Comparison of ENCODE assay signal across 9 cellular contexts in genomic region chr1:51236548-51237312, GRCh38. TPM values are rescaled to one million over a fixed set of nuclear protein-coding genes. Genes with fewer than 3 reads are reported as not detected.
DNase-seq lines count a peak whose midpoint lies in the region; ATAC-seq, FAIRE-seq and TF ChIP-seq lines count a peak whose summit lies in the region.
"Had no signal": no experiment of that assay in that cellular context is flagged by ENCODE, and none has a peak within 500 bp of the region (broad histone marks: within the 10 kb centered on the region; RNA-seq: fewer than 3 reads in every experiment).

No MANE protein-coding gene starts in this region.

- H3K4me3 ChIP-seq in GM12864 (ENCODE audit: low read depth, low read length), result peak overlapping the region; percentile 64
- peak overlapping the region; percentile 88 to 98 (median 91) for H3K4me3 ChIP-seq in endothelial cell of umbilical vein (replicated peaks in 1 of 3; ENCODE audit: insufficient read depth in 1 of 3, low read depth in 1 of 3, low read length in 3 of 3)
- peak overlapping the region; percentile 97 for H3K4me3 ChIP-seq in mononuclear cell (ENCODE audit: low read length)

- H4K20me1 ChIP-seq in endothelial cell of umbilical vein (replicated peaks; ENCODE audit: control insufficient read depth, extremely low read depth, insufficient read depth, low read length), result peaks cover 3% of the 10 kb centered on the region

- peaks cover 43% of the 10 kb centered on the region for H3K4me1 Mint-ChIP-seq in activated CD8-positive, alpha-beta T cell treated with anti-CD3 and anti-CD28 coated beads for 36 hours (ENCODE audit: low read depth)
- H3K4me1 Mint-ChIP-seq in stimulated activated memory B cell treated with anti-CD40 and anti-IgM and Interleukin-4, amounts not matched to agents 10 μg/mL and 1 μg/mL and 100 μg/mL, for 72 hours, result peaks cover 43% of the 10 kb centered on the region

- CTCF ChIA-PET in activated CD8-positive, alpha-beta T cell treated with anti-CD3 and anti-CD28 coated beads for 36 hours (lab: Charles Lee), result interaction anchor here (1.2 to 2.1 kb wide), 3 partner anchors 45 to 462 kb away, joined by 3 to 11 read pairs (median 6); no protein-coding TSS in a partner anchor
- CTCF ChIA-PET in endothelial cell of umbilical vein (lab: Charles Lee), result interaction anchor here (0.5 to 2.7 kb wide), 6 partner anchors 20 to 616 kb away, joined by 3 to 19 read pairs (median 4); no protein-coding TSS in a partner anchor

- peak overlapping the region; percentile 97 for H3K27ac ChIP-seq in endothelial cell of umbilical vein (ENCODE audit: insufficient read depth, low read depth, low read length)

- peak; percentile 69 for FAIRE-seq in endothelial cell of umbilical vein (lab: Jason Lieb, UNC)
- FAIRE-seq: frontal cortex had no signal

- dilution Hi-C loops in endothelial cell of umbilical vein (cut with MboI; ENCODE audit: extremely low pct_ligation_motif_present, low sequenced_read_pairs), result no loop called here

- POLR2A ChIA-PET in activated CD8-positive, alpha-beta T cell treated with anti-CD3 and anti-CD28 coated beads for 36 hours (lab: Charles Lee), result interaction anchor here (0.8 to 1.9 kb wide), 7 partner anchors 8 to 267 kb away, joined by 3 to 6 read pairs (median 3); partner anchors contain the start of gene CDKN2C
- POLR2A ChIA-PET in endothelial cell of umbilical vein (lab: Charles Lee), result interaction anchor here (0.7 kb wide), 1 partner anchor 379 kb away, joined by 6 read pairs; no protein-coding TSS in a partner anchor

- no peak for TF ChIP-seq CTCF in GM12864 (IDR thresholded peaks at IDR 0.05; ENCODE audit: low read depth, low read length, missing control alignments)
- no peak for TF ChIP-seq CTCF in activated CD8-positive, alpha-beta T cell treated with anti-CD3 and anti-CD28 coated beads for 36 hours (IDR thresholded peaks at IDR 0.05)
- TF ChIP-seq CTCF in endothelial cell of umbilical vein (IDR thresholded peaks at IDR 0.05; ENCODE audit: extremely low read depth in 1 of 2, insufficient read depth in 1 of 2, low read depth in 1 of 2, low read length in 2 of 2), result no peak

- no peak for DNase-seq in GM12864 (ENCODE audit: low read depth)
- DNase-seq in NCI-H2029 (lab: John Stamatoyannopoulos, UW), result peak; percentile 84
- DNase-seq in activated CD8-positive, alpha-beta T cell treated with anti-CD3 and anti-CD28 coated beads for 36 hours, result peak; percentile 58
- peak; percentile 69 for DNase-seq in endothelial cell of umbilical vein (ENCODE audit: low read depth, low spot score)
- no peak for DNase-seq in 8988T

- peak; percentile 15 for ATAC-seq in HG02678 (IDR thresholded peaks at IDR 0.05; ENCODE audit: unreplicated experiment)
- ATAC-seq in activated CD8-positive, alpha-beta T cell treated with anti-CD3 and anti-CD28 coated beads for 36 hours, result peak; percentile 34
- ATAC-seq in stimulated activated memory B cell treated with anti-CD40 and anti-IgM and Interleukin-4, amounts not matched to agents 10 μg/mL and 1 μg/mL and 100 μg/mL, for 72 hours, result peak; percentile 49

- intact Hi-C loops in activated CD8-positive, alpha-beta T cell treated with anti-CD3 and anti-CD28 coated beads for 36 hours (cut with micrococcal nuclease), result no loop called here
- intact Hi-C loops in endothelial cell of umbilical vein (cut with micrococcal nuclease), result loop anchor here (1.0 to 10.0 kb wide), 5 partner anchors 28 to 298 kb away; no protein-coding TSS in a partner anchor

- no peaks in the 10 kb centered on the region for H3K27me3 Mint-ChIP-seq in activated CD8-positive, alpha-beta T cell treated with anti-CD3 and anti-CD28 coated beads for 36 hours
- H3K27me3 Mint-ChIP-seq in stimulated activated memory B cell treated with anti-CD40 and anti-IgM and Interleukin-4, amounts not matched to agents 10 μg/mL and 1 μg/mL and 100 μg/mL, for 72 hours, result no peaks in the 10 kb centered on the region

- H3K9me3 Mint-ChIP-seq in activated CD8-positive, alpha-beta T cell treated with anti-CD3 and anti-CD28 coated beads for 36 hours, result no peaks in the 10 kb centered on the region
- H3K9me3 Mint-ChIP-seq in stimulated activated memory B cell treated with anti-CD40 and anti-IgM and Interleukin-4, amounts not matched to agents 10 μg/mL and 1 μg/mL and 100 μg/mL, for 72 hours, result no peaks in the 10 kb centered on the region

- no peaks in the 10 kb centered on the region for H3K36me3 ChIP-seq in endothelial cell of umbilical vein (ENCODE audit: control insufficient read depth in 2 of 2, extremely low read depth in 1 of 2, insufficient read depth in 2 of 2, low read length in 2 of 2)

- H3K4me1 ChIP-seq in endothelial cell of umbilical vein (ENCODE audit: control insufficient read depth, extremely low read depth, insufficient read depth, low read length) (peaks cover 23% of the 10 kb centered on the region), mononuclear cell (ENCODE audit: insufficient read depth, low read length) (peaks cover 46% of the 10 kb centered on the region)

- no peaks in the 10 kb centered on the region for H3K36me3 Mint-ChIP-seq in activated CD8-positive, alpha-beta T cell treated with anti-CD3 and anti-CD28 coated beads for 36 hours (ENCODE audit: low read depth)
- H3K36me3 Mint-ChIP-seq in stimulated activated memory B cell treated with anti-CD40 and anti-IgM and Interleukin-4, amounts not matched to agents 10 μg/mL and 1 μg/mL and 100 μg/mL, for 72 hours, result peaks cover 10% of the 10 kb centered on the region

- TSS peak; percentile 85 for BruUV-seq in endothelial cell of umbilical vein (replicated peaks; lab: Mats Ljungman, UMichigan)

- no peaks in the 10 kb centered on the region for H3K9me3 ChIP-seq in endothelial cell of umbilical vein (replicated peaks; ENCODE audit: control insufficient read depth, insufficient read depth, low read length)
- H3K9me3 ChIP-seq in mononuclear cell (ENCODE audit: low read depth, low read length), result no peaks in the 10 kb centered on the region

- peak overlapping the region; percentile 99 for H3K4me2 ChIP-seq in endothelial cell of umbilical vein (ENCODE audit: insufficient read depth, low read length)

- no peak overlapping the region for H3K27ac Mint-ChIP-seq in activated CD8-positive, alpha-beta T cell treated with anti-CD3 and anti-CD28 coated beads for 36 hours
- no peak overlapping the region for H3K27ac Mint-ChIP-seq in stimulated activated memory B cell treated with anti-CD40 and anti-IgM and Interleukin-4, amounts not matched to agents 10 μg/mL and 1 μg/mL and 100 μg/mL, for 72 hours

- H3K4me3 Mint-ChIP-seq in activated CD8-positive, alpha-beta T cell treated with anti-CD3 and anti-CD28 coated beads for 36 hours, result no peak overlapping the region
- no peak overlapping the region for H3K4me3 Mint-ChIP-seq in stimulated activated memory B cell treated with anti-CD40 and anti-IgM and Interleukin-4, amounts not matched to agents 10 μg/mL and 1 μg/mL and 100 μg/mL, for 72 hours

- peak overlapping the region; percentile 99 for H3K9ac ChIP-seq in endothelial cell of umbilical vein (replicated peaks; ENCODE audit: extremely low read depth, insufficient read depth, low read length)

- peak; percentile 44 for TF ChIP-seq POLR2A in endothelial cell of umbilical vein (IDR thresholded peaks at IDR 0.05; ENCODE audit: low read depth, low read length)

- no peaks in the 10 kb centered on the region for H3K9me1 ChIP-seq in endothelial cell of umbilical vein (replicated peaks; ENCODE audit: control insufficient read depth, extremely low read depth, insufficient read depth, low read length)

- H3K79me2 ChIP-seq in endothelial cell of umbilical vein (ENCODE audit: control insufficient read depth, insufficient read depth, low read length), result peaks cover 53% of the 10 kb centered on the region

- H2AFZ ChIP-seq in endothelial cell of umbilical vein (ENCODE audit: low read depth, low read length), result peak overlapping the region; percentile 74

- H3K27me3 ChIP-seq in endothelial cell of umbilical vein (ENCODE audit: control insufficient read depth in 2 of 2, insufficient read depth in 2 of 2, low read length in 2 of 2), result no peaks in the 10 kb centered on the region
- no peaks in the 10 kb centered on the region for H3K27me3 ChIP-seq in mononuclear cell (ENCODE audit: insufficient read depth, low read length)

TF ChIP-seq in endothelial cell of umbilical vein, 7 proteins besides CTCF, POLR2A, EP300 and RAD21:
- TF ChIP-seq FOS (IDR thresholded peaks at IDR 0.05; ENCODE audit: borderline replicate concordance, insufficient read depth, low read length) (no peak), MYC (IDR thresholded peaks at IDR 0.05; ENCODE audit: low read depth, low read length) (no peak), POLR2AphosphoS5 (IDR thresholded peaks at IDR 0.05; ENCODE audit: insufficient read depth, low read depth, low read length) (no peak)

RNA-seq across cellular contexts. Expression of gene RNF11, which starts 0.7 kb away (rescaled TPM):
- total RNA-seq in activated CD8-positive, alpha-beta T cell treated with anti-CD3 and anti-CD28 coated beads for 36 hours, result 10 to 100 TPM; 21.5 to 22.6 TPM
- total RNA-seq in endothelial cell of umbilical vein (82.9 and 94.4 TPM in 2 replicates), mononuclear cell (134 TPM)
- polyA plus RNA-seq in endothelial cell of umbilical vein, result 75.2 and 96.3 TPM in 2 replicates
- 80.1 and 86.4 TPM in 2 replicates for polyA plus RNA-seq in endothelial cell of umbilical vein (2011; cell fraction: cytosol; rRNA removed)
- polyA plus RNA-seq in endothelial cell of umbilical vein (2011; cell fraction: nucleus; rRNA removed), result 35.0 and 38.1 TPM in 2 replicates
- 86.3 and 120 TPM in 2 replicates for polyA plus RNA-seq in endothelial cell of umbilical vein (2012)
- 220 and 243 TPM in 2 replicates for polyA minus RNA-seq in endothelial cell of umbilical vein
- polyA minus RNA-seq in endothelial cell of umbilical vein (2011; cell fraction: cytosol; rRNA and poly(A)+ RNA removed), result 26.2 TPM
- 31.8 and 44.9 TPM in 2 replicates for polyA minus RNA-seq in endothelial cell of umbilical vein (2011; cell fraction: nucleus; rRNA and poly(A)+ RNA removed)

Comparison
In these comparisons a context has a peak if more than half of its experiments do, and no peak if none do; other contexts are left out.
1. DNase-seq: peak in NCI-H2029 (single experiment), activated CD8-positive, alpha-beta T cell treated with anti-CD3 and anti-CD28 coated beads for 36 hours (single experiment) and endothelial cell of umbilical vein (single experiment); none in GM12864 (single experiment) and 8988T (single experiment).
2. Peak in every context shown above with its lines, with median percentiles within 50 percentile points of each other: H3K4me3 ChIP-seq and ATAC-seq.